In the genomic region with DNA sequence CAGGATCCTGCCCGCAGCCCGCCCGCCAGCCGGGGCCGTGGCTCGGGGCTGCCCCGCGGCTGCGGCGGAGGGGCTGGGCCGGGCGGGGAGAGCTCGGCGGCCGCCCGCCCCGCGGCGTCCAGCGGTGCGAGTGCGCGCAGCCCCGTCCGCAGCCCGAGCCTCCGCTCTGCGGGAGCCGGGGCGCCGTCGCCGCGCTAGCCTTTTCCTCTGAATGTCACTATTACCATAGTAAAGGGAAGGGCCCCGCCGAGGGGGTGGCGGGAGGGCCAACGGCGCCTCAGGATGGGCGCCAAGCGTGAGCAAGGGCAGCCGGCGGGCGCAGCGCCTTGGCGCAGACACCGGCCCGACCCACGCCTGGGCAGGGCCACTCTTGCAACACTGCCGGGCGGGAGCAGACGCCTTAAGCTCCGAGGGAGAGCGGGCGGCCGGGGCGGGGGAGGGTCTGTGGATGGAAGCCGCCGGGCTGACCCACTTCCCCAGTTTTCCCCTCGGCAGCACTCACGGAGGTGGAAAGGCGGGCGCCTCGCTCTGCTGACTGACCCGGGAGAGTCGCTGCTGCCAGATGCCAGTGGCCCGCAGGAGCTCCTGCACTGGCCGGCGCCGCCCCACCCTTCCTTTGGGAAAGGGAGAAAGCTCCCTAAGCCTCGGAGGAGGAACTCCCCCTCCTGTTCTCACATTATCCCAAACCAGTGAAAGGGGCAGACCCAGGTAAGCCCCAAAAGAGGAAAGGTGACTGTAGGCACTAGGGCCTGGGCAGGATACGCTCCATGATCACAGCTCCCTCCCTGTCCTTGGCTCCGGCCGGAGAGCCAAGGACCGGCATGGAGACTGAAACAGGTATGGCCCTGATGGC, we compare ENCODE assay signal across 7 cellular contexts.
DNase-seq lines count a peak whose midpoint lies in the region; ATAC-seq lines count a peak whose summit lies in the region.

No MANE protein-coding gene starts in this region.

- peaks cover 4% of the 10 kb centered on the region for H3K4me1 Mint-ChIP-seq in activated CD8-positive, alpha-beta T cell treated with anti-CD3 and anti-CD28 coated beads, Interleukin-2, amount 10 ng/mL, durations not matched to agents 7 days and 5 days (ENCODE audit: low read depth)

- H3K27me3 ChIP-seq in neuron (ENCODE audit: insufficient read depth, low read length) = peaks cover 38% of the 10 kb centered on the region

- CTCF ChIA-PET in activated CD8-positive, alpha-beta T cell treated with anti-CD3 and anti-CD28 coated beads, Interleukin-2, amount 10 ng/mL, durations not matched to agents 7 days and 5 days (lab: Charles Lee) = no interaction called here

- H3K36me3 ChIP-seq in neuron (ENCODE audit: insufficient read depth, low read length) = no peaks in the 10 kb centered on the region

- H3K4me3 Mint-ChIP-seq in activated CD8-positive, alpha-beta T cell treated with anti-CD3 and anti-CD28 coated beads, Interleukin-2, amount 10 ng/mL, durations not matched to agents 7 days and 5 days = no peak overlapping the region

- H3K4me1 ChIP-seq in neuron (ENCODE audit: insufficient read depth, low read length) = peaks cover 10% of the 10 kb centered on the region

- peak; percentile 42 for ATAC-seq in activated CD8-positive, alpha-beta T cell treated with anti-CD3 and anti-CD28 coated beads, Interleukin-2, amount 10 ng/mL, durations not matched to agents 7 days and 5 days
- ATAC-seq in HG03469 (IDR thresholded peaks at IDR 0.05; ENCODE audit: unreplicated experiment) = no peak

- no peaks in the 10 kb centered on the region for H3K9me3 Mint-ChIP-seq in activated CD8-positive, alpha-beta T cell treated with anti-CD3 and anti-CD28 coated beads, Interleukin-2, amount 10 ng/mL, durations not matched to agents 7 days and 5 days (ENCODE audit: insufficient read depth)

- no peaks in the 10 kb centered on the region for H3K36me3 Mint-ChIP-seq in activated CD8-positive, alpha-beta T cell treated with anti-CD3 and anti-CD28 coated beads, Interleukin-2, amount 10 ng/mL, durations not matched to agents 7 days and 5 days (ENCODE audit: low read depth)

- H3K4me3 ChIP-seq in neuron (ENCODE audit: low read length) = peak overlapping the region; percentile 30

- DNase-seq in ELR (ENCODE audit: low read depth) (peak; percentile 1), NCI-H1092 treated with DMSO at 0.1 percent for 48 hours (lab: John Stamatoyannopoulos, UW) (peak; percentile 79), foreskin melanocyte (peak; percentile 20), AML-193 (lab: John Stamatoyannopoulos, UW) (no peak)
- DNase-seq in activated CD8-positive, alpha-beta T cell treated with anti-CD3 and anti-CD28 coated beads, Interleukin-2, amount 10 ng/mL, durations not matched to agents 7 days and 5 days = no peak

- peak overlapping the region; percentile 90 for H2AFZ ChIP-seq in neuron (ENCODE audit: low read depth, low read length)

- H3K27me3 Mint-ChIP-seq in activated CD8-positive, alpha-beta T cell treated with anti-CD3 and anti-CD28 coated beads, Interleukin-2, amount 10 ng/mL, durations not matched to agents 7 days and 5 days (ENCODE audit: low read depth) = peaks cover 50% of the 10 kb centered on the region

- H3K9me3 ChIP-seq in neuron (ENCODE audit: low read length) = no peaks in the 10 kb centered on the region

- H3K27ac Mint-ChIP-seq in activated CD8-positive, alpha-beta T cell treated with anti-CD3 and anti-CD28 coated beads, Interleukin-2, amount 10 ng/mL, durations not matched to agents 7 days and 5 days = no peak overlapping the region

- POLR2A ChIA-PET in activated CD8-positive, alpha-beta T cell treated with anti-CD3 and anti-CD28 coated beads, Interleukin-2, amount 10 ng/mL, durations not matched to agents 7 days and 5 days (lab: Charles Lee) = no interaction called here

Comparison
In these comparisons a context has a peak if more than half of its experiments do, and no peak if none do; other contexts are left out.
1. DNase-seq: peak in ELR (single experiment), NCI-H1092 treated with DMSO at 0.1 percent for 48 hours (single experiment) and foreskin melanocyte (single experiment); none in activated CD8-positive, alpha-beta T cell treated with anti-CD3 and anti-CD28 coated beads, Interleukin-2, amount 10 ng/mL, durations not matched to agents 7 days and 5 days (single experiment) and AML-193 (0 of 2).